Comparison of ENCODE assay signal across 19 cellular contexts in genomic region chr20:58471161-58471834, GRCh38. TPM values are rescaled to one million over a fixed set of nuclear protein-coding genes. Genes with fewer than 3 reads are reported as not detected.
DNase-seq lines count a peak whose midpoint lies in the region; ATAC-seq, FAIRE-seq and TF ChIP-seq lines count a peak whose summit lies in the region.
"Had no signal": no experiment of that assay in that cellular context is flagged by ENCODE, and none has a peak within 500 bp of the region (broad histone marks: within the 10 kb centered on the region; RNA-seq: fewer than 3 reads in every experiment).

No MANE protein-coding gene starts in this region.

- H3K79me2 ChIP-seq in K562 (ENCODE audit: control insufficient read depth, insufficient read depth, low read length) = no peaks in the 10 kb centered on the region

- no peak overlapping the region for H3K4me2 ChIP-seq in K562 (ENCODE audit: insufficient read depth, low read length)
- H3K4me2 ChIP-seq in neuronal stem cell (ENCODE audit: insufficient read depth, low read length, poor library complexity, severe bottlenecking) = no peak overlapping the region
- H3K4me2 ChIP-seq: A549 had no signal

- no peaks in the 10 kb centered on the region for H4K20me1 ChIP-seq in K562 (replicated peaks; ENCODE audit: control insufficient read depth, insufficient read depth, low read length)

- no peaks in the 10 kb centered on the region for H3K9me3 ChIP-seq in K562 (replicated peaks; ENCODE audit: control insufficient read depth, insufficient read depth, low read depth, low read length)
- H3K9me3 ChIP-seq in heart right ventricle = no peaks in the 10 kb centered on the region
- no peaks in the 10 kb centered on the region for H3K9me3 ChIP-seq in neuronal stem cell (replicated peaks in 1 of 2; ENCODE audit: control insufficient read depth in 2 of 2, insufficient read depth in 1 of 2, low read depth in 1 of 2, low read length in 2 of 2)
- H3K9me3 ChIP-seq: A549, SJSA1 had no signal

- H3K36me3 Mint-ChIP-seq in activated T-cell treated with anti-CD3 and anti-CD28 coated beads, Interleukin-2, amount 50 U/mL, for 4 hours (ENCODE audit: insufficient read depth) = no peaks in the 10 kb centered on the region

- intact Hi-C loops in K562 (cut with micrococcal nuclease) (no loop called here), heart right ventricle (cut with DNase I) (no loop called here)

- H3K18ac ChIP-seq in neuronal stem cell (ENCODE audit: low read length) = peak overlapping the region; percentile 63

- H4K91ac ChIP-seq in neuronal stem cell (ENCODE audit: low read depth, low read length, poor library complexity) = no peak overlapping the region

- no peak overlapping the region for H3K4ac ChIP-seq in neuronal stem cell (ENCODE audit: low read length)

- H3K9me3 Mint-ChIP-seq in activated T-cell treated with anti-CD3 and anti-CD28 coated beads, Interleukin-2, amount 50 U/mL, for 4 hours = no peaks in the 10 kb centered on the region
- H3K9me3 Mint-ChIP-seq: activated CD4-positive, alpha-beta memory T cell treated with anti-CD3 and anti-CD28 coated beads, Interleukin-2, amount 10 ng/mL, durations not matched to agents 7 days and 5 days had no signal

- no peak for TF ChIP-seq EP300 in K562 (IDR thresholded peaks at IDR 0.05; ENCODE audit: low read length)

- H4K8ac ChIP-seq in neuronal stem cell (ENCODE audit: low read depth, low read length) = peak overlapping the region; percentile 27

- TF ChIP-seq CTCF in K562 (IDR thresholded peaks at IDR 0.05 in 2 of 3, conservative IDR thresholded peaks at IDR 0.05 in 1 of 3; ENCODE audit: insufficient read depth in 2 of 3, low read depth in 1 of 3, low read length in 3 of 3) (peak in 1 of 3 experiments; percentile 27; a peak in 2 of 6 replicates), heart right ventricle (IDR thresholded peaks at IDR 0.05) (no peak)

- in situ Hi-C loops in K562 (cut with MboI) = loop anchor here (10.0 kb wide), 1 partner anchor 354 kb away; no protein-coding TSS in a partner anchor

- no peak overlapping the region for H2BK15ac ChIP-seq in neuronal stem cell (ENCODE audit: low read length)

- no peak overlapping the region for H3K4me3 Mint-ChIP-seq in activated T-cell treated with anti-CD3 and anti-CD28 coated beads, Interleukin-2, amount 50 U/mL, for 4 hours
- H3K4me3 Mint-ChIP-seq: activated CD4-positive, alpha-beta memory T cell treated with anti-CD3 and anti-CD28 coated beads, Interleukin-2, amount 10 ng/mL, durations not matched to agents 7 days and 5 days had no signal

- 9% methylated on average over 23 of the region's 23 CpGs for WGBS in K562 (ENCODE audit: insufficient coverage, low coverage, missing lambda C conversion rate)
- 58 to 65% methylated on average over 23 of the region's 23 CpGs for WGBS in heart right ventricle, 2 donors
- WGBS in neuronal stem cell (ENCODE audit: extremely low coverage in 2 of 2, insufficient read length in 2 of 2, insufficient replicate concordance in 1 of 2), 2 donors = no CpG with 5 or more reads among the region's 23 CpGs

- H3K27me3 ChIP-seq in K562 (ENCODE audit: control insufficient read depth in 2 of 2, insufficient read depth in 2 of 2, low read length in 2 of 2) (peaks cover 15 to 55% of the 10 kb centered on the region in 2 experiments; a peak in 4 of 5 replicates), heart right ventricle (peaks cover 0 to 5% (median 3%) of the 10 kb centered on the region in 7 donors), neuronal stem cell (ENCODE audit: control insufficient read depth in 3 of 3, insufficient read depth in 3 of 3, low read depth in 1 of 3, low read length in 3 of 3) (no peaks in the 10 kb centered on the region)
- H3K27me3 ChIP-seq: SJSA1 had no signal

- H3K4me1 ChIP-seq in K562 (replicated peaks in 1 of 2; ENCODE audit: control insufficient read depth in 2 of 2, insufficient read depth in 2 of 2, low read length in 2 of 2) (peaks cover 0 to 19% of the 10 kb centered on the region in 2 experiments; a peak in 2 of 5 replicates), heart right ventricle (peaks cover 0 to 17% (median 6%) of the 10 kb centered on the region in 9 donors), neuronal stem cell (ENCODE audit: control insufficient read depth in 2 of 2, insufficient read depth in 1 of 2, low read depth in 1 of 2, low read length in 2 of 2) (no peaks in the 10 kb centered on the region)
- H3K4me1 ChIP-seq: A549, SJSA1 had no signal

- H3K23ac ChIP-seq in neuronal stem cell (ENCODE audit: low read depth, low read length, poor library complexity) = peak overlapping the region; percentile 36

- H3K79me1 ChIP-seq in neuronal stem cell (ENCODE audit: low read depth, low read length) = no peaks in the 10 kb centered on the region

- H3K36me3 ChIP-seq in K562 (ENCODE audit: control insufficient read depth, insufficient read depth, low read length) (no peaks in the 10 kb centered on the region), heart right ventricle (no peaks in the 10 kb centered on the region), neuronal stem cell (replicated peaks in 1 of 2; ENCODE audit: control insufficient read depth in 2 of 2, insufficient read depth in 2 of 2, low read length in 2 of 2) (no peaks in the 10 kb centered on the region)
- H3K36me3 ChIP-seq: SJSA1 had no signal

- ATAC-seq in K562 (peak; percentile 69), heart right ventricle (peak; percentile 83 to 94 (median 90)), GM18867 (IDR thresholded peaks at IDR 0.05; ENCODE audit: unreplicated experiment) (no peak)
- ATAC-seq in activated T-cell treated with anti-CD3 and anti-CD28 coated beads, Interleukin-2, amount 50 U/mL, for 4 hours = no peak
- ATAC-seq: esophagus mucosa had no signal

- peak overlapping the region; percentile 69 for H2BK5ac ChIP-seq in neuronal stem cell (ENCODE audit: low read length)

- H2AK5ac ChIP-seq in neuronal stem cell (ENCODE audit: low read depth, low read length) = peak overlapping the region; percentile 32

- no peak overlapping the region for H3K14ac ChIP-seq in neuronal stem cell (ENCODE audit: low read length)

- BruUV-seq in K562 (replicated peaks; lab: Mats Ljungman, UMichigan) = no TSS peak

- POLR2A ChIA-PET in K562 (lab: Yijun Ruan, JAX) = interaction anchor here (0.6 to 1.0 kb wide), 2 partner anchors 9 to 39 kb away, joined by 3 read pairs; no protein-coding TSS in a partner anchor

- no peak overlapping the region for H2BK12ac ChIP-seq in neuronal stem cell (ENCODE audit: low read length)

- no peaks in the 10 kb centered on the region for H3K27me3 Mint-ChIP-seq in activated T-cell treated with anti-CD3 and anti-CD28 coated beads, Interleukin-2, amount 50 U/mL, for 4 hours (ENCODE audit: low read depth)

- H3K9me1 ChIP-seq in K562 (ENCODE audit: control insufficient read depth, insufficient read depth, low read length) = peaks cover 3% of the 10 kb centered on the region

- no peak for TF ChIP-seq POLR2A in K562 (conservative IDR thresholded peaks at IDR 0.05)

- H3K27ac ChIP-seq in K562 (ENCODE audit: extremely low read depth, low read depth, low read length) = no peak overlapping the region
- H3K27ac ChIP-seq in heart right ventricle = peak overlapping the region in 1 of 10 donors; percentile 15
- H3K27ac ChIP-seq in neuronal stem cell (replicated peaks; ENCODE audit: low read length) = no peak overlapping the region
- H3K27ac ChIP-seq: A549, HL-60, SJSA1 had no signal

- FAIRE-seq in K562 (lab: Jason Lieb, UNC) = no peak
- FAIRE-seq: A549, colon had no signal

- peak in 1 of 2 experiments; percentile 23; a peak in 1 of 4 replicates for TF ChIP-seq RAD21 in K562 (CRISPR knock-in tag; conservative IDR thresholded peaks at IDR 0.05 in 1 of 2, IDR thresholded peaks at IDR 0.05 in 1 of 2)

- H3K9ac ChIP-seq in K562 (ENCODE audit: insufficient read depth in 1 of 2, low read depth in 2 of 2, low read length in 2 of 2) (no peak overlapping the region; a peak in 1 of 4 replicates), neuronal stem cell (ENCODE audit: low read depth, low read length, poor library complexity) (no peak overlapping the region)

- no peaks in the 10 kb centered on the region for H3K4me1 Mint-ChIP-seq in activated T-cell treated with anti-CD3 and anti-CD28 coated beads, Interleukin-2, amount 50 U/mL, for 4 hours (ENCODE audit: low read depth)
- H3K4me1 Mint-ChIP-seq: activated CD4-positive, alpha-beta memory T cell treated with anti-CD3 and anti-CD28 coated beads, Interleukin-2, amount 10 ng/mL, durations not matched to agents 7 days and 5 days had no signal

- H2AFZ ChIP-seq in K562 (ENCODE audit: low read depth, low read length) (no peak overlapping the region), neuronal stem cell (ENCODE audit: low read length) (no peak overlapping the region)

- no peak overlapping the region for H3K4me3 ChIP-seq in K562
- no peak overlapping the region for H3K4me3 ChIP-seq in heart right ventricle
- H3K4me3 ChIP-seq in neuronal stem cell (ENCODE audit: low read length in 2 of 2) = peak overlapping the region in 1 of 2 donors; percentile 11
- H3K4me3 ChIP-seq: A549, SJSA1 had no signal

- no peak overlapping the region for H2BK120ac ChIP-seq in neuronal stem cell (ENCODE audit: low read depth, low read length)

- DNase-seq in AG08396 (ENCODE audit: low spot score) = peak; percentile 38
- no peak for DNase-seq in K562 (ENCODE audit: extremely low read depth in 1 of 4, low spot score in 3 of 4)
- DNase-seq in heart right ventricle = peak; percentile 64 to 76
- DNase-seq in neuronal stem cell (ENCODE audit: low spot score) = no peak
- no peak for DNase-seq in foreskin melanocyte
- DNase-seq in activated T-cell treated with anti-CD3 and anti-CD28 coated beads, Interleukin-2, amount 50 U/mL, for 4 hours = no peak
- no peak for DNase-seq in T-helper 2 cell
- DNase-seq: activated CD4-positive, alpha-beta memory T cell treated with anti-CD3 and anti-CD28 coated beads, Interleukin-2, amount 10 ng/mL, durations not matched to agents 7 days and 5 days; GDM1; mesenchymal stem cell; NCI-H226; nucleus accumbens; stimulated activated CD4-positive, alpha-beta T cell treated with anti-CD3 and anti-CD28 coated beads, Interleukin-12 subunit alpha, Interleukin-12 subunit beta, amount 100 ng/mL, for 4 hours had no signal

- CTCF ChIA-PET in K562 (lab: Yijun Ruan, JAX; ENCODE audit: low intra/inter-chr PET ratio) = no interaction called here

RNA-seq across cellular contexts. Expression of gene APCDD1L, which starts 43.9 kb away (rescaled TPM):
- not detected in 2 replicates for total RNA-seq in K562 (2011; cell fraction: chromatin; rRNA removed; ENCODE audit: low replicate concordance)
- 0.33 TPM in 1 of 2 replicates, not detected in the other for total RNA-seq in K562 (2011; cell fraction: nucleolus; rRNA removed)
- not detected in 2 replicates for total RNA-seq in K562 (2011; cell fraction: nucleoplasm; rRNA removed)
- total RNA-seq in K562 (2014; rRNA removed) = not detected in 2 replicates
- total RNA-seq in K562 (2014; rRNA removed; fragmentation: Illumina TruSeq; extraction: Trizol) = not detected in 2 replicates
- total RNA-seq in K562 (2015; rRNA removed; fragmentation: Illumina TruSeq; extraction: Trizol) = not detected in 2 replicates
- total RNA-seq in K562 (2021) = not detected in 2 replicates
- not detected in 2 replicates for polyA plus RNA-seq in K562 (2011; rRNA removed)
- polyA plus RNA-seq in K562 (2011; cell fraction: cytosol; rRNA removed) = not detected in 2 replicates
- polyA plus RNA-seq in K562 (2011; cell fraction: nucleus; rRNA removed) = not detected in 2 replicates
- polyA plus RNA-seq in K562 (2012) = 0.03 TPM in 1 of 2 replicates, not detected in the other
- not detected in 2 replicates for polyA plus RNA-seq in K562 (2014; fragmentation: Illumina TruSeq; extraction: Trizol)
- not detected for polyA plus RNA-seq in K562 (2014; fragmentation: Nextera tagmentation; extraction: Ambion mirVana)
- not detected in 2 replicates for polyA plus RNA-seq in K562 (2014; rRNA removed)
- polyA minus RNA-seq in K562 (2011; rRNA and poly(A)+ RNA removed) = not detected in 2 replicates
- polyA minus RNA-seq in K562 (2011; cell fraction: cytosol; rRNA and poly(A)+ RNA removed) = not detected in 2 replicates
- not detected in 2 replicates for polyA minus RNA-seq in K562 (2011; cell fraction: nucleus; rRNA and poly(A)+ RNA removed)
- total RNA-seq in heart right ventricle = 1 to 10 TPM in 6 of 10 donors, under 1 TPM in 3, not detected in 1; 0.08 to 1.8 (median 1.1) TPM
- under 1 TPM in 1 of 2 donors, not detected in 1; 0.25 TPM for polyA plus RNA-seq in heart right ventricle
- polyA plus RNA-seq in neuronal stem cell (2013, experiment 1 of 2) = 0.04 TPM
- polyA plus RNA-seq in neuronal stem cell (2013, experiment 2 of 2) = 0.03 TPM
- not detected for total RNA-seq in activated T-cell treated with anti-CD3 and anti-CD28 coated beads, Interleukin-2, amount 50 U/mL, for 4 hours
- total RNA-seq: activated CD4-positive, alpha-beta memory T cell treated with anti-CD3 and anti-CD28 coated beads, Interleukin-2, amount 10 ng/mL, durations not matched to agents 7 days and 5 days had no signal
- polyA plus RNA-seq: A549 had no signal

Comparison
In these comparisons a context has a peak if more than half of its experiments do, and no peak if none do; other contexts are left out.
1. DNase-seq: peak in AG08396 (single experiment) and heart right ventricle (2 of 2); none in K562 (0 of 4), neuronal stem cell (single experiment), foreskin melanocyte (single experiment), activated T-cell treated with anti-CD3 and anti-CD28 coated beads, Interleukin-2, amount 50 U/mL, for 4 hours (single experiment) and T-helper 2 cell (0 of 5).
2. ATAC-seq: peak in K562 (single experiment) and heart right ventricle (8 of 8); none in activated T-cell treated with anti-CD3 and anti-CD28 coated beads, Interleukin-2, amount 50 U/mL, for 4 hours (0 of 2) and GM18867 (single experiment).